ENCODE assay signal across 2 cellular contexts in the genomic region with DNA sequence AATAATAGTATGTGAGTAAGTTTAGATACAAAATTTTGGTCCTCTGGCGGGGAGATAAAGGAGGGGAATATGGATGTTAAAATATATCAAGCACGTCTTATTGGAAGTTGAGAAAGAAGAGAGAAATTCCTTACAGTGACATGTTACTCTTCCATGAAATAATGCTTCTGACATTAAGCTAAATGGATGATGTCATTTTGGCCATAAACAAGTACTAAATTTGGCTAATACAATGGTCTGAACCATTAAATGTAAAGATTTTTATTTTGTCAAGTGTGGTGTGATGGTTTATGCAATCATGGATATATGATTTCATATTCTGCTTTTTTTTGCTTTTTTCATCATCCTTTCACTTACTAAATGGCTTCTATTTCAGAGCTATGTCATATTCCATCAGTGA.
TF ChIP-seq lines count a peak whose summit lies in the region.

No MANE protein-coding gene starts in this region.

TF ChIP-seq in HepG2, 621 proteins besides CTCF, POLR2A, EP300 and RAD21 (continued from another document):
- TF ChIP-seq HDAC2 (CRISPR knock-in tag; IDR thresholded peaks at IDR 0.05): no peak

TF ChIP-seq in HEK293, 187 proteins besides CTCF, POLR2A, EP300 and RAD21 (continued from another document):
- TF ChIP-seq, protein P1, sequence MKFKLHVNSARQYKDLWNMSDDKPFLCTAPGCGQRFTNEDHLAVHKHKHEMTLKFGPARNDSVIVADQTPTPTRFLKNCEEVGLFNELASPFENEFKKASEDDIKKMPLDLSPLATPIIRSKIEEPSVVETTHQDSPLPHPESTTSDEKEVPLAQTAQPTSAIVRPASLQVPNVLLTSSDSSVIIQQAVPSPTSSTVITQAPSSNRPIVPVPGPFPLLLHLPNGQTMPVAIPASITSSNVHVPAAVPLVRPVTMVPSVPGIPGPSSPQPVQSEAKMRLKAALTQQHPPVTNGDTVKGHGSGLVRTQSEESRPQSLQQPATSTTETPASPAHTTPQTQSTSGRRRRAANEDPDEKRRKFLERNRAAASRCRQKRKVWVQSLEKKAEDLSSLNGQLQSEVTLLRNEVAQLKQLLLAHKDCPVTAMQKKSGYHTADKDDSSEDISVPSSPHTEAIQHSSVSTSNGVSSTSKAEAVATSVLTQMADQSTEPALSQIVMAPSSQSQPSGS (tag by site-specific recombination; IDR thresholded peaks at IDR 0.05; ENCODE audit: low read depth): peak; percentile 83
- no peak for TF ChIP-seq ZNF558 (tag by site-specific recombination; IDR thresholded peaks at IDR 0.05)
- TF ChIP-seq, protein P2, sequence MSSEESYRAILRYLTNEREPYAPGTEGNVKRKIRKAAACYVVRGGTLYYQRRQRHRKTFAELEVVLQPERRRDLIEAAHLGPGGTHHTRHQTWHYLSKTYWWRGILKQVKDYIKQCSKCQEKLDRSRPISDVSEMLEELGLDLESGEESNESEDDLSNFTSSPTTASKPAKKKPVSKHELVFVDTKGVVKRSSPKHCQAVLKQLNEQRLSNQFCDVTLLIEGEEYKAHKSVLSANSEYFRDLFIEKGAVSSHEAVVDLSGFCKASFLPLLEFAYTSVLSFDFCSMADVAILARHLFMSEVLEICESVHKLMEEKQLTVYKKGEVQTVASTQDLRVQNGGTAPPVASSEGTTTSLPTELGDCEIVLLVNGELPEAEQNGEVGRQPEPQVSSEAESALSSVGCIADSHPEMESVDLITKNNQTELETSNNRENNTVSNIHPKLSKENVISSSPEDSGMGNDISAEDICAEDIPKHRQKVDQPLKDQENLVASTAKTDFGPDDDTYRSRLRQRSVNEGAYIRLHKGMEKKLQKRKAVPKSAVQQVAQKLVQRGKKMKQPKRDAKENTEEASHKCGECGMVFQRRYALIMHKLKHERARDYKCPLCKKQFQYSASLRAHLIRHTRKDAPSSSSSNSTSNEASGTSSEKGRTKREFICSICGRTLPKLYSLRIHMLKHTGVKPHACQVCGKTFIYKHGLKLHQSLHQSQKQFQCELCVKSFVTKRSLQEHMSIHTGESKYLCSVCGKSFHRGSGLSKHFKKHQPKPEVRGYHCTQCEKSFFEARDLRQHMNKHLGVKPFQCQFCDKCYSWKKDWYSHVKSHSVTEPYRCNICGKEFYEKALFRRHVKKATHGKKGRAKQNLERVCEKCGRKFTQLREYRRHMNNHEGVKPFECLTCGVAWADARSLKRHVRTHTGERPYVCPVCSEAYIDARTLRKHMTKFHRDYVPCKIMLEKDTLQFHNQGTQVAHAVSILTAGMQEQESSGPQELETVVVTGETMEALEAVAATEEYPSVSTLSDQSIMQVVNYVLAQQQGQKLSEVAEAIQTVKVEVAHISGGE (tag by site-specific recombination; conservative IDR thresholded peaks at IDR 0.05; ENCODE audit: low read depth): no peak
- TF ChIP-seq, protein P3, sequence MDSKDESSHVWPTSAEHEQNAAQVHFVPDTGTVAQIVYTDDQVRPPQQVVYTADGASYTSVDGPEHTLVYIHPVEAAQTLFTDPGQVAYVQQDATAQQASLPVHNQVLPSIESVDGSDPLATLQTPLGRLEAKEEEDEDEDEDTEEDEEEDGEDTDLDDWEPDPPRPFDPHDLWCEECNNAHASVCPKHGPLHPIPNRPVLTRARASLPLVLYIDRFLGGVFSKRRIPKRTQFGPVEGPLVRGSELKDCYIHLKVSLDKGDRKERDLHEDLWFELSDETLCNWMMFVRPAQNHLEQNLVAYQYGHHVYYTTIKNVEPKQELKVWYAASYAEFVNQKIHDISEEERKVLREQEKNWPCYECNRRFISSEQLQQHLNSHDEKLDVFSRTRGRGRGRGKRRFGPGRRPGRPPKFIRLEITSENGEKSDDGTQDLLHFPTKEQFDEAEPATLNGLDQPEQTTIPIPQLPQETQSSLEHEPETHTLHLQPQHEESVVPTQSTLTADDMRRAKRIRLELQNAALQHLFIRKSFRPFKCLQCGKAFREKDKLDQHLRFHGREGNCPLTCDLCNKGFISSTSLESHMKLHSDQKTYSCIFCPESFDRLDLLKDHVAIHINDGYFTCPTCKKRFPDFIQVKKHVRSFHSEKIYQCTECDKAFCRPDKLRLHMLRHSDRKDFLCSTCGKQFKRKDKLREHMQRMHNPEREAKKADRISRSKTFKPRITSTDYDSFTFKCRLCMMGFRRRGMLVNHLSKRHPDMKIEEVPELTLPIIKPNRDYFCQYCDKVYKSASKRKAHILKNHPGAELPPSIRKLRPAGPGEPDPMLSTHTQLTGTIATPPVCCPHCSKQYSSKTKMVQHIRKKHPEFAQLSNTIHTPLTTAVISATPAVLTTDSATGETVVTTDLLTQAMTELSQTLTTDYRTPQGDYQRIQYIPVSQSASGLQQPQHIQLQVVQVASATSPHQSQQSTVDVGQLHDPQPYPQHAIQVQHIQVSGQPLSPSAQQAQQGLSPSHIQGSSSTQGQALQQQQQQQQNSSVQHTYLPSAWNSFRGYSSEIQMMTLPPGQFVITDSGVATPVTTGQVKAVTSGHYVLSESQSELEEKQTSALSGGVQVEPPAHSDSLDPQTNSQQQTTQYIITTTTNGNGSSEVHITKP (tag by site-specific recombination; IDR thresholded peaks at IDR 0.05): no peak
- TF ChIP-seq SCRT2 (tag by site-specific recombination; IDR thresholded peaks at IDR 0.05): no peak
- no peak for TF ChIP-seq ZNF837 (tag by site-specific recombination; IDR thresholded peaks at IDR 0.05)
- TF ChIP-seq ZNF624 (tag by site-specific recombination; IDR thresholded peaks at IDR 0.05): no peak
- TF ChIP-seq REPIN1 (tag by site-specific recombination; IDR thresholded peaks at IDR 0.05; ENCODE audit: low read depth): no peak
- TF ChIP-seq, protein P4, sequence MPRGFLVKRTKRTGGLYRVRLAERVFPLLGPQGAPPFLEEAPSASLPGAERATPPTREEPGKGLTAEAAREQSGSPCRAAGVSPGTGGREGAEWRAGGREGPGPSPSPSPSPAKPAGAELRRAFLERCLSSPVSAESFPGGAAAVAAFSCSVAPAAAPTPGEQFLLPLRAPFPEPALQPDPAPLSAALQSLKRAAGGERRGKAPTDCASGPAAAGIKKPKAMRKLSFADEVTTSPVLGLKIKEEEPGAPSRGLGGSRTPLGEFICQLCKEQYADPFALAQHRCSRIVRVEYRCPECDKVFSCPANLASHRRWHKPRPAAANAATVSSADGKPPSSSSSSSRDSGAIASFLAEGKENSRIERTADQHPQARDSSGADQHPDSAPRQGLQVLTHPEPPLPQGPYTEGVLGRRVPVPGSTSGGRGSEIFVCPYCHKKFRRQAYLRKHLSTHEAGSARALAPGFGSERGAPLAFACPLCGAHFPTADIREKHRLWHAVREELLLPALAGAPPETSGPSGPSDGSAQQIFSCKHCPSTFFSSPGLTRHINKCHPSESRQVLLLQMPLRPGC (tag by site-specific recombination; IDR thresholded peaks at IDR 0.05): no peak
- TF ChIP-seq, protein P5, sequence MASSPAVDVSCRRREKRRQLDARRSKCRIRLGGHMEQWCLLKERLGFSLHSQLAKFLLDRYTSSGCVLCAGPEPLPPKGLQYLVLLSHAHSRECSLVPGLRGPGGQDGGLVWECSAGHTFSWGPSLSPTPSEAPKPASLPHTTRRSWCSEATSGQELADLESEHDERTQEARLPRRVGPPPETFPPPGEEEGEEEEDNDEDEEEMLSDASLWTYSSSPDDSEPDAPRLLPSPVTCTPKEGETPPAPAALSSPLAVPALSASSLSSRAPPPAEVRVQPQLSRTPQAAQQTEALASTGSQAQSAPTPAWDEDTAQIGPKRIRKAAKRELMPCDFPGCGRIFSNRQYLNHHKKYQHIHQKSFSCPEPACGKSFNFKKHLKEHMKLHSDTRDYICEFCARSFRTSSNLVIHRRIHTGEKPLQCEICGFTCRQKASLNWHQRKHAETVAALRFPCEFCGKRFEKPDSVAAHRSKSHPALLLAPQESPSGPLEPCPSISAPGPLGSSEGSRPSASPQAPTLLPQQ (tag by site-specific recombination; IDR thresholded peaks at IDR 0.05): no peak
- TF ChIP-seq, protein P6, sequence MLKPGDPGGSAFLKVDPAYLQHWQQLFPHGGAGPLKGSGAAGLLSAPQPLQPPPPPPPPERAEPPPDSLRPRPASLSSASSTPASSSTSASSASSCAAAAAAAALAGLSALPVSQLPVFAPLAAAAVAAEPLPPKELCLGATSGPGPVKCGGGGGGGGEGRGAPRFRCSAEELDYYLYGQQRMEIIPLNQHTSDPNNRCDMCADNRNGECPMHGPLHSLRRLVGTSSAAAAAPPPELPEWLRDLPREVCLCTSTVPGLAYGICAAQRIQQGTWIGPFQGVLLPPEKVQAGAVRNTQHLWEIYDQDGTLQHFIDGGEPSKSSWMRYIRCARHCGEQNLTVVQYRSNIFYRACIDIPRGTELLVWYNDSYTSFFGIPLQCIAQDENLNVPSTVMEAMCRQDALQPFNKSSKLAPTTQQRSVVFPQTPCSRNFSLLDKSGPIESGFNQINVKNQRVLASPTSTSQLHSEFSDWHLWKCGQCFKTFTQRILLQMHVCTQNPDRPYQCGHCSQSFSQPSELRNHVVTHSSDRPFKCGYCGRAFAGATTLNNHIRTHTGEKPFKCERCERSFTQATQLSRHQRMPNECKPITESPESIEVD (tag by site-specific recombination; IDR thresholded peaks at IDR 0.05): peak; percentile 27; the same call in 1 of the 2 replicates
- peak; percentile 21; the same call in 1 of the 2 replicates for TF ChIP-seq ZNF629 (tag by site-specific recombination; IDR thresholded peaks at IDR 0.05)
- no peak for TF ChIP-seq KLF10 (tag by site-specific recombination; IDR thresholded peaks at IDR 0.05)
- no peak for TF ChIP-seq ZNF521 (tag by site-specific recombination; IDR thresholded peaks at IDR 0.05)
- TF ChIP-seq, protein P7, sequence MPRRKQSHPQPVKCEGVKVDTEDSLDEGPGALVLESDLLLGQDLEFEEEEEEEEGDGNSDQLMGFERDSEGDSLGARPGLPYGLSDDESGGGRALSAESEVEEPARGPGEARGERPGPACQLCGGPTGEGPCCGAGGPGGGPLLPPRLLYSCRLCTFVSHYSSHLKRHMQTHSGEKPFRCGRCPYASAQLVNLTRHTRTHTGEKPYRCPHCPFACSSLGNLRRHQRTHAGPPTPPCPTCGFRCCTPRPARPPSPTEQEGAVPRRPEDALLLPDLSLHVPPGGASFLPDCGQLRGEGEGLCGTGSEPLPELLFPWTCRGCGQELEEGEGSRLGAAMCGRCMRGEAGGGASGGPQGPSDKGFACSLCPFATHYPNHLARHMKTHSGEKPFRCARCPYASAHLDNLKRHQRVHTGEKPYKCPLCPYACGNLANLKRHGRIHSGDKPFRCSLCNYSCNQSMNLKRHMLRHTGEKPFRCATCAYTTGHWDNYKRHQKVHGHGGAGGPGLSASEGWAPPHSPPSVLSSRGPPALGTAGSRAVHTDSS (tag by site-specific recombination; IDR thresholded peaks at IDR 0.05): no peak
- TF ChIP-seq ZNF426 (tag by site-specific recombination; IDR thresholded peaks at IDR 0.05): no peak
- TF ChIP-seq MZF1 (tag by site-specific recombination; IDR thresholded peaks at IDR 0.05; ENCODE audit: borderline replicate concordance): no peak
- TF ChIP-seq ZFP3 (tag by site-specific recombination; IDR thresholded peaks at IDR 0.05; ENCODE audit: low read depth): no peak
- TF ChIP-seq, protein P8, sequence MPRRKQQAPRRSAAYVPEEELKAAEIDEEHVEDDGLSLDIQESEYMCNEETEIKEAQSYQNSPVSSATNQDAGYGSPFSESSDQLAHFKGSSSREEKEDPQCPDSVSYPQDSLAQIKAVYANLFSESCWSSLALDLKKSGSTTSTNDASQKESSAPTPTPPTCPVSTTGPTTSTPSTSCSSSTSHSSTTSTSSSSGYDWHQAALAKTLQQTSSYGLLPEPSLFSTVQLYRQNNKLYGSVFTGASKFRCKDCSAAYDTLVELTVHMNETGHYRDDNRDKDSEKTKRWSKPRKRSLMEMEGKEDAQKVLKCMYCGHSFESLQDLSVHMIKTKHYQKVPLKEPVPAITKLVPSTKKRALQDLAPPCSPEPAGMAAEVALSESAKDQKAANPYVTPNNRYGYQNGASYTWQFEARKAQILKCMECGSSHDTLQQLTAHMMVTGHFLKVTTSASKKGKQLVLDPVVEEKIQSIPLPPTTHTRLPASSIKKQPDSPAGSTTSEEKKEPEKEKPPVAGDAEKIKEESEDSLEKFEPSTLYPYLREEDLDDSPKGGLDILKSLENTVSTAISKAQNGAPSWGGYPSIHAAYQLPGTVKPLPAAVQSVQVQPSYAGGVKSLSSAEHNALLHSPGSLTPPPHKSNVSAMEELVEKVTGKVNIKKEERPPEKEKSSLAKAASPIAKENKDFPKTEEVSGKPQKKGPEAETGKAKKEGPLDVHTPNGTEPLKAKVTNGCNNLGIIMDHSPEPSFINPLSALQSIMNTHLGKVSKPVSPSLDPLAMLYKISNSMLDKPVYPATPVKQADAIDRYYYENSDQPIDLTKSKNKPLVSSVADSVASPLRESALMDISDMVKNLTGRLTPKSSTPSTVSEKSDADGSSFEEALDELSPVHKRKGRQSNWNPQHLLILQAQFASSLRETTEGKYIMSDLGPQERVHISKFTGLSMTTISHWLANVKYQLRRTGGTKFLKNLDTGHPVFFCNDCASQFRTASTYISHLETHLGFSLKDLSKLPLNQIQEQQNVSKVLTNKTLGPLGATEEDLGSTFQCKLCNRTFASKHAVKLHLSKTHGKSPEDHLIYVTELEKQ (tag by site-specific recombination; IDR thresholded peaks at IDR 0.05; ENCODE audit: borderline replicate concordance): no peak
- TF ChIP-seq ZNF24 (tag by site-specific recombination; IDR thresholded peaks at IDR 0.05): no peak
- TF ChIP-seq BCL11A (tag by site-specific recombination; IDR thresholded peaks at IDR 0.05; ENCODE audit: low read depth): no peak
- no peak for TF ChIP-seq ZNF16 (tag by site-specific recombination; IDR thresholded peaks at IDR 0.05; ENCODE audit: low read depth)
- no peak for TF ChIP-seq PRDM1 (tag by site-specific recombination; IDR thresholded peaks at IDR 0.05)
- no peak for TF ChIP-seq ZNF133 (tag by site-specific recombination; IDR thresholded peaks at IDR 0.05)
